ENCODE assay signal across 13 cellular contexts in genomic region chr9:75903785-75904360, GRCh38. TPM values are rescaled to one million over a fixed set of nuclear protein-coding genes. Genes with fewer than 3 reads are reported as not detected.
A peak's percentile ranks its signal among the peaks of the same experiment; 100 is the strongest.
DNase-seq lines count a peak whose midpoint lies in the region; ATAC-seq and TF ChIP-seq lines count a peak whose summit lies in the region.
"Had no signal": no experiment of that assay in that cellular context is flagged by ENCODE, and none has a peak within 500 bp of the region (broad histone marks: within the 10 kb centered on the region; RNA-seq: fewer than 3 reads in every experiment).

No MANE protein-coding gene starts in this region.

- ATAC-seq in GM19463 (IDR thresholded peaks at IDR 0.05; ENCODE audit: unreplicated experiment) = no peak

- H3K36me3 ChIP-seq in esophagus muscularis mucosa = no peaks in the 10 kb centered on the region
- H3K36me3 ChIP-seq: left ventricle myocardium inferior had no signal

- H3K27me3 ChIP-seq in esophagus muscularis mucosa = no peaks in the 10 kb centered on the region

- CTCF ChIA-PET in HEK293T (lab: Yijun Ruan, JAX) = no interaction called here

- H3K4me3 ChIP-seq in astrocyte of the spinal cord (ENCODE audit: low read depth, low read length) = no peak overlapping the region
- H3K4me3 ChIP-seq in esophagus muscularis mucosa = no peak overlapping the region
- H3K4me3 ChIP-seq: left ventricle myocardium inferior had no signal

- peak overlapping the region in 1 of 4 donors; percentile 10 for H3K27ac ChIP-seq in esophagus muscularis mucosa (replicated peaks in 1 of 4)
- H3K27ac ChIP-seq: left ventricle myocardium inferior had no signal

- 56% methylated on average over 5 of the region's 5 CpGs for WGBS in esophagus muscularis mucosa

- H3K9me3 ChIP-seq in esophagus muscularis mucosa = no peaks in the 10 kb centered on the region
- H3K9me3 ChIP-seq: left ventricle myocardium inferior had no signal

- DNase-seq in AG08396 (ENCODE audit: low spot score) (peak; percentile 28), HEK293T (ENCODE audit: extremely low spot score) (peak; percentile 27), astrocyte of the spinal cord (ENCODE audit: low read depth, low spot score) (peak; percentile 72), kidney tubule cell (ENCODE audit: low spot score) (peak; percentile 95), hippocampal formation (lab: John Stamatoyannopoulos, UW) (no peak), esophagus muscularis mucosa (ENCODE audit: extremely low spot score) (no peak), NCI-H1436 (lab: John Stamatoyannopoulos, UW) (no peak)
- DNase-seq: activated effector memory CD4-positive, alpha-beta T cell treated with Interleukin-2 at 50 U/mL for 16 hours; left ventricle myocardium inferior; NCI-H524 treated with DMSO at 0.1 percent for 48 hours; occipital lobe; stimulated activated naive CD4-positive, alpha-beta T cell had no signal

- in situ Hi-C loops in astrocyte of the spinal cord (cut with HindIII; ENCODE audit: low sequenced_read_pairs) = no loop called here

- no peak for TF ChIP-seq POLR2A in esophagus muscularis mucosa (IDR thresholded peaks at IDR 0.05; ENCODE audit: low read depth)

- H3K4me1 ChIP-seq in esophagus muscularis mucosa = peaks cover 3 to 17% (median 15%) of the 10 kb centered on the region in 4 donors

- TF ChIP-seq CTCF in astrocyte of the spinal cord (IDR thresholded peaks at IDR 0.05; ENCODE audit: low read depth, low read length) (no peak), esophagus muscularis mucosa (IDR thresholded peaks at IDR 0.05) (no peak)

- POLR2A ChIA-PET in HEK293T (lab: Yijun Ruan, JAX) = interaction anchor here (1.1 kb wide), 1 partner anchor 12 kb away, joined by 3 read pairs; no protein-coding TSS in a partner anchor

- no peak for TF ChIP-seq EP300 in esophagus muscularis mucosa (IDR thresholded peaks at IDR 0.05)

- intact Hi-C loops in esophagus muscularis mucosa (cut with DNase I) = no loop called here

TF ChIP-seq in HEK293T, 16 proteins besides CTCF, POLR2A, EP300 and RAD21:
- TF ChIP-seq L3MBTL2 (conservative IDR thresholded peaks at IDR 0.05) (no peak), PKNOX1 (IDR thresholded peaks at IDR 0.05) (0 out of 2 replicates have a peak, but pooled peaks have one; percentile 4), ARNT (IDR thresholded peaks at IDR 0.05) (no peak)

RNA-seq across cellular contexts. Expression of gene PCSK5, which starts 13.4 kb away (rescaled TPM):
- total RNA-seq in esophagus muscularis mucosa = 10 to 100 TPM; 22.0 to 37.4 (median 27.8) TPM

Comparison
In these comparisons a context has a peak if more than half of its experiments do, and no peak if none do; other contexts are left out.
1. DNase-seq: peak in AG08396 (single experiment), HEK293T (single experiment), astrocyte of the spinal cord (single experiment) and kidney tubule cell (single experiment); none in hippocampal formation (0 of 2), esophagus muscularis mucosa (single experiment) and NCI-H1436 (single experiment).